8 cellular contexts compared by ENCODE assay signal in the genomic region with DNA sequence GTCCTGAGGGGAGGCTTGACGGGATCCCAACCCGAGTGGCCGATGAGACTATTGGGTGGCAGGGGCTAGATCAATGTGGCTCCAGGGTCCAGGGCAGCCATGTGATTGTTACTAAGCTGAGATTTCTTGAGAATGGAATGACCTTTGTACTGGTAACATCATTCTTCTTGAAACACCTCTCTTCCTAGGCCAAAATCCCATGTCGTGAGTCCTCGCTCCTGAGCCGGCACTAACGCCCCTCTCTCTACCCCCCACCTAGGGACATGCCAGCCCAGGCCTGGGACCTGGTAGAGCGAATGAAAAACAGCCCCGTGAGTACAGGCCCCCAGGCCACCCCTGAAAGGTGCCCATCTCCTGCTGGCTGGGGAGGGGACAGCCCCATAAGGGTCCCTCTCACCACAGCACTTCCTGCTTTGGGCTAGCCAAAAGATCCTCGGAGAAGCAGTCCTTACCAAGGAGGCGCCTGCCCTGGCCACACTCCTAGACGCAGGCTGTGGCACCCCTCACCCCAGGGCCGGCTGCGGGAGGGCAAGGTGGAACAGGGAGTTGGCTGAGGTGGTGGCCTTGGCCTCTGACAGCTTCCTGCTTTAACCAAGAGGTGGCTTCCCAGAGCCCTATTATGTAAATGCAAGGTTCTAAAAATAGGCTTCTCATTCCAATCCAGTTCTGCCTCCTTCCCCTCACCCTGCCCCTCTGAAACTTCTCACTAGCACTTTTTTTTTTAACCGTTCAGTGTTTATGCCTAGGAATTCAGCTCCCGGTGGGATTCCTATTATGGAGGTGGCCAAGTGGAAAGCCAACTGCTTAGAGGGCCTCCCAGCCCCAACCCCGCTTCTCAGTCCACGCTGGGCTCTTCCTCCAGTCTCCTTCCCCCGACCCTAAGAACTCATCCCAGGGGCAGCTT.
A peak's percentile ranks its signal among the peaks of the same experiment; 100 is the strongest.
DNase-seq lines count a peak whose midpoint lies in the region; ATAC-seq, FAIRE-seq and TF ChIP-seq lines count a peak whose summit lies in the region.

No MANE protein-coding gene starts in this region.

- no peak overlapping the region; the same call in 1 of the 2 replicates for H3K27ac ChIP-seq in H1 (ENCODE audit: low read depth, low read length)
- peak overlapping the region; percentile 37 for H3K27ac ChIP-seq in subcutaneous abdominal adipose tissue (ENCODE audit: low read depth, low read length)

- no peak overlapping the region for H3K23ac ChIP-seq in H1 (ENCODE audit: insufficient read length)

- no peak overlapping the region for H4K5ac ChIP-seq in H1 (ENCODE audit: insufficient read length, low read depth, low read length)

- DNase-seq in Calu3 (peak; percentile 81), H1 (ENCODE audit: low read depth in 1 of 2, low spot score in 2 of 2) (peak in 1 of 2 experiments; percentile 55), HK-2 (ENCODE audit: unreplicated experiment) (no peak), SK-N-DZ (ENCODE audit: low spot score) (no peak)
- DNase-seq in activated CD4-positive, alpha-beta T cell treated with anti-CD3 and anti-CD28 coated beads, Interleukin-2, amount 50 U/mL, for 24 hours (ENCODE audit: low read depth in 1 of 2, low spot score in 1 of 2), result peak; percentile 22 to 44
- peak; percentile 21 to 81 (median 64) for DNase-seq in naive thymus-derived CD8-positive, alpha-beta T cell

- no peak overlapping the region for H2BK120ac ChIP-seq in H1 (replicated peaks; ENCODE audit: low read depth, low read length)

- no peak overlapping the region for H2BK20ac ChIP-seq in H1 (ENCODE audit: low read length)

- H2AFZ ChIP-seq in H1 (ENCODE audit: low read length), result peak overlapping the region; percentile 49; the same call in 1 of the 2 replicates

- no peak overlapping the region for H3K56ac ChIP-seq in H1 (replicated peaks; ENCODE audit: insufficient read length, low read depth, low read length)

- H3K4me3 ChIP-seq in H1 (ENCODE audit: extremely low read depth in 1 of 4, insufficient read depth in 2 of 4, low read depth in 3 of 4, low read length in 4 of 4), result peak overlapping the region in 1 of 4 experiments; percentile 17; a peak in 1 of 8 replicates
- no peak overlapping the region for H3K4me3 ChIP-seq in subcutaneous abdominal adipose tissue (ENCODE audit: low read depth in 1 of 5, low read length in 5 of 5)

- 0 out of 2 replicates have a peak overlapping the region, but pooled peaks have one; percentile 28 for H2AK5ac ChIP-seq in H1 (ENCODE audit: low read depth, low read length)

- no peaks in the 10 kb centered on the region for H3K79me1 ChIP-seq in H1 (ENCODE audit: low read depth, low read length)

- peak overlapping the region; percentile 47 for H3K4me3 Mint-ChIP-seq in Calu3 (ENCODE audit: low read depth, unreplicated experiment)
- peak overlapping the region; percentile 23 to 85 (median 70) for H3K4me3 Mint-ChIP-seq in naive thymus-derived CD8-positive, alpha-beta T cell

- H3K18ac ChIP-seq in H1 (ENCODE audit: extremely low read depth, low read length), result peak overlapping the region; percentile 78

- H4K20me1 ChIP-seq in H1 (replicated peaks in 1 of 2; ENCODE audit: control insufficient read depth in 1 of 2, insufficient read depth in 2 of 2, low read length in 2 of 2), result no peaks in the 10 kb centered on the region

- TF ChIP-seq POLR2A in H1 (IDR thresholded peaks at IDR 0.05; ENCODE audit: control extremely low read depth in 1 of 2, low read depth in 2 of 2, low read length in 2 of 2), result no peak

- TF ChIP-seq CTCF in Calu3 (IDR thresholded peaks at IDR 0.05; ENCODE audit: unreplicated experiment) (no peak), H1 (IDR thresholded peaks at IDR 0.05; ENCODE audit: control extremely low read depth in 1 of 3, insufficient read depth in 1 of 3, low read depth in 1 of 3, low read length in 3 of 3) (no peak)

- H3K27ac Mint-ChIP-seq in Calu3 (ENCODE audit: unreplicated experiment), result peak overlapping the region; percentile 89
- peak overlapping the region; percentile 87 to 100 (median 98) for H3K27ac Mint-ChIP-seq in naive thymus-derived CD8-positive, alpha-beta T cell

- H3K9me3 ChIP-seq in H1 (ENCODE audit: insufficient read depth in 2 of 2, low read depth in 1 of 2, low read length in 1 of 2), result no peaks in the 10 kb centered on the region
- H3K9me3 ChIP-seq in subcutaneous abdominal adipose tissue (ENCODE audit: control insufficient read depth in 5 of 5, low read length in 5 of 5), result no peaks in the 10 kb centered on the region

- CTCF ChIA-PET in Calu3 (lab: Charles Lee), result interaction anchor here (0.7 to 1.1 kb wide), 3 partner anchors 13 to 35 kb away, joined by 3 to 4 read pairs (median 4); no protein-coding TSS in a partner anchor
- CTCF ChIA-PET in H1 (lab: Charles Lee; ENCODE audit: partially characterized antibody), result interaction anchor here (3.7 kb wide), 1 partner anchor 13 kb away, joined by 13 read pairs; no protein-coding TSS in a partner anchor

- no peak for FAIRE-seq in H1 (lab: Jason Lieb, UNC)

- H3K27me3 ChIP-seq in H1 (replicated peaks in 1 of 4; ENCODE audit: control insufficient read depth in 3 of 4, extremely low read depth in 1 of 4, insufficient read depth in 3 of 4, low read length in 3 of 4) (no peaks in the 10 kb centered on the region), subcutaneous abdominal adipose tissue (ENCODE audit: control insufficient read depth in 5 of 5, insufficient read depth in 4 of 5, low read length in 5 of 5) (no peaks in the 10 kb centered on the region)

- no peaks in the 10 kb centered on the region for H3K23me2 ChIP-seq in H1 (ENCODE audit: low read depth, low read length)

- WGBS in H1 (ENCODE audit: extremely low coverage in 1 of 2, insufficient coverage in 1 of 2, insufficient read length in 1 of 2, insufficient replicate concordance in 2 of 2, low coverage in 1 of 2, low lambda C conversion rate in 2 of 2, missing lambda C conversion rate in 1 of 2), 2 experiments, result 82% methylated on average over 18 of the region's 19 CpGs; no CpG with 5 or more reads in 1 of the 2 experiments

- H2BK5ac ChIP-seq in H1 (ENCODE audit: low read depth, low read length), result peak overlapping the region; percentile 60; the same call in 1 of the 2 replicates

- POLR2A ChIA-PET in H1 (lab: Charles Lee; ENCODE audit: partially characterized antibody), result interaction anchor here (0.7 to 1.1 kb wide), 2 partner anchors 31 to 56 kb away, joined by 3 to 4 read pairs; no protein-coding TSS in a partner anchor
- POLR2A ChIA-PET in naive thymus-derived CD8-positive, alpha-beta T cell (lab: Charles Lee), result interaction anchor here (0.7 to 2.6 kb wide), 4 partner anchors 9 to 127 kb away, joined by 3 to 8 read pairs (median 5); partner anchors contain the start of gene PPP1CB

- peak overlapping the region; percentile 46 for H4K8ac ChIP-seq in H1 (ENCODE audit: extremely low read depth, insufficient read depth, low read length)

- intact Hi-C loops in Calu3 (cut with micrococcal nuclease; ENCODE audit: unreplicated experiment), result no loop called here

- no peaks in the 10 kb centered on the region for H3K27me3 Mint-ChIP-seq in Calu3 (ENCODE audit: unreplicated experiment)
- H3K27me3 Mint-ChIP-seq in naive thymus-derived CD8-positive, alpha-beta T cell, result no peaks in the 10 kb centered on the region

- H3K9ac ChIP-seq in H1 (replicated peaks in 1 of 4; ENCODE audit: extremely low read depth in 1 of 4, low read depth in 3 of 4, low read length in 3 of 4), result no peak overlapping the region
- H3K9ac ChIP-seq in subcutaneous abdominal adipose tissue (ENCODE audit: low read length in 5 of 5), result peak overlapping the region in 1 of 5 donors; percentile 17

- H2BK12ac ChIP-seq in H1 (ENCODE audit: low read depth, low read length), result peak overlapping the region; percentile 68; the same call in 1 of the 2 replicates

- peak overlapping the region in 1 of 2 experiments; percentile 26; a peak in 2 of 4 replicates for H3K4me2 ChIP-seq in H1 (ENCODE audit: insufficient read depth in 1 of 2, low read depth in 2 of 2, low read length in 2 of 2)

- BruUV-seq in Calu3 (replicated peaks; lab: Mats Ljungman, UMichigan), result TSS peak; percentile 18

- no peaks in the 10 kb centered on the region for H3K79me2 ChIP-seq in H1 (ENCODE audit: control insufficient read depth in 1 of 2, insufficient read depth in 2 of 2, low read length in 2 of 2)

- no peak for TF ChIP-seq RAD21 in H1 (IDR thresholded peaks at IDR 0.05 in 1 of 2, conservative IDR thresholded peaks at IDR 0.05 in 1 of 2; ENCODE audit: low read depth in 2 of 2, low read length in 2 of 2)

- H3K14ac ChIP-seq in H1 (ENCODE audit: insufficient read length), result no peak overlapping the region

- no peak for TF ChIP-seq EP300 in H1 (IDR thresholded peaks at IDR 0.05; ENCODE audit: borderline replicate concordance in 1 of 2, low read depth in 2 of 2, low read length in 2 of 2)

- no peak overlapping the region for H2BK15ac ChIP-seq in H1 (ENCODE audit: low read length)

- H3K36me3 Mint-ChIP-seq in Calu3 (ENCODE audit: insufficient read depth, unreplicated experiment), result peaks cover 22% of the 10 kb centered on the region
- no peaks in the 10 kb centered on the region for H3K36me3 Mint-ChIP-seq in naive thymus-derived CD8-positive, alpha-beta T cell

- H3K4ac ChIP-seq in H1 (replicated peaks; ENCODE audit: insufficient read length, low read depth, low read length), result no peak overlapping the region

- peaks cover 2 to 10% (median 7%) of the 10 kb centered on the region in 4 experiments; a peak in 6 of 7 replicates for H3K4me1 ChIP-seq in H1 (replicated peaks in 1 of 4; ENCODE audit: control insufficient read depth in 3 of 4, insufficient read depth in 4 of 4, low read length in 3 of 4)
- H3K4me1 ChIP-seq in subcutaneous abdominal adipose tissue (ENCODE audit: control insufficient read depth in 5 of 5, insufficient read depth in 5 of 5, low read length in 5 of 5), result peaks cover 7 to 34% (median 26%) of the 10 kb centered on the region in 5 donors

- H3K36me3 ChIP-seq in H1 (ENCODE audit: control insufficient read depth in 2 of 4, insufficient read depth in 4 of 4, low read length in 3 of 4) (no peaks in the 10 kb centered on the region), subcutaneous abdominal adipose tissue (ENCODE audit: control insufficient read depth in 5 of 5, insufficient read depth in 5 of 5, low read length in 5 of 5) (peaks cover 0 to 6% (median 0%) of the 10 kb centered on the region in 5 donors)

- H3K9me3 Mint-ChIP-seq in Calu3 (ENCODE audit: low read depth, unreplicated experiment), result peaks cover 3% of the 10 kb centered on the region
- peaks cover 0 to 3% (median 0%) of the 10 kb centered on the region in 9 donors for H3K9me3 Mint-ChIP-seq in naive thymus-derived CD8-positive, alpha-beta T cell

- peaks cover 42% of the 10 kb centered on the region for H3K4me1 Mint-ChIP-seq in Calu3 (ENCODE audit: low read depth, unreplicated experiment)
- peaks cover 45 to 77% (median 72%) of the 10 kb centered on the region in 4 donors for H3K4me1 Mint-ChIP-seq in naive thymus-derived CD8-positive, alpha-beta T cell

- ATAC-seq in HG03342 (IDR thresholded peaks at IDR 0.05; ENCODE audit: unreplicated experiment), result peak; percentile 53
- ATAC-seq in naive thymus-derived CD8-positive, alpha-beta T cell, result peak; percentile 27 to 47

- H4K91ac ChIP-seq in H1 (replicated peaks; ENCODE audit: insufficient read length, low read length), result peak overlapping the region; percentile 46

TF ChIP-seq in H1, 55 proteins besides CTCF, POLR2A, EP300 and RAD21 (continues in another document):
- TF ChIP-seq JUND (IDR thresholded peaks at IDR 0.05; ENCODE audit: low read length) (no peak), BCL11A (IDR thresholded peaks at IDR 0.05; ENCODE audit: low read depth in 2 of 2, low read length in 2 of 2) (no peak), CHD2 (IDR thresholded peaks at IDR 0.05; ENCODE audit: low read length) (no peak)

Comparison
In these comparisons a context has a peak if more than half of its experiments do, and no peak if none do; other contexts are left out.
1. DNase-seq: peak in Calu3 (single experiment), activated CD4-positive, alpha-beta T cell treated with anti-CD3 and anti-CD28 coated beads, Interleukin-2, amount 50 U/mL, for 24 hours (2 of 2) and naive thymus-derived CD8-positive, alpha-beta T cell (10 of 10); none in HK-2 (single experiment) and SK-N-DZ (single experiment).